In the genomic region with DNA sequence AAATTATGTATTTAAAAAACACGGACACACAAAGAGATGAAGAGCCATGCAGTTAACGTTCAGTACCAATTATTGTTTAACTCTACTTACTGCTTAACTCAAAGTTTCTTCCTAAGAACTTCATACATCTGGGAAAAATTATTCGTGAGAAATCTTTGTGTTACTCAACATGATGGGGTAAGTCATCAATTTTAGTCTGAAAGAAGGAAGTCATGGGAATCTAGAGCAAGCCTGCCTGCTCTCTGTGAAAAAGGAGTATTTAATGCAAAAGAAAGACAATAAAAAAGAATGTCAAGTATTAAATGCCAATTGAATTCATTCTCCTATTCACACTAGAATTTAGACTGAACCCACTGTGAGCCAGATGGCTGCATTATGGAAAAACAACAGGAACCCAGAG, we compare ENCODE assay signal across 16 cellular contexts. TPM values are rescaled to one million over a fixed set of nuclear protein-coding genes. Genes with fewer than 3 reads are reported as not detected.
A peak's percentile ranks its signal among the peaks of the same experiment; 100 is the strongest.
DNase-seq lines count a peak whose midpoint lies in the region; ATAC-seq and TF ChIP-seq lines count a peak whose summit lies in the region.
"Had no signal": no experiment of that assay in that cellular context is flagged by ENCODE, and none has a peak within 500 bp of the region (broad histone marks: within the 10 kb centered on the region; RNA-seq: fewer than 3 reads in every experiment).

No MANE protein-coding gene starts in this region.

- H3K4me1 ChIP-seq in A673 (ENCODE audit: insufficient read depth, low read length, poor library complexity, severe bottlenecking), result no peaks in the 10 kb centered on the region

- H3K4me1 Mint-ChIP-seq in T-cell, result peaks cover 67 to 82% (median 77%) of the 10 kb centered on the region in 3 donors

- H3K27ac Mint-ChIP-seq in T-cell, result peak overlapping the region; percentile 27 to 68

- peaks cover 34% of the 10 kb centered on the region for H3K36me3 ChIP-seq in A673 (ENCODE audit: insufficient read depth, low read length, poor library complexity, severe bottlenecking)

- peaks cover 25% of the 10 kb centered on the region for H3K9me3 ChIP-seq in A673 (ENCODE audit: low read depth, low read length, poor library complexity, severe bottlenecking)
- H3K9me3 ChIP-seq: thyroid gland had no signal

- DNase-seq in A673 (ENCODE audit: low spot score) (peak; percentile 58), GM03348 (ENCODE audit: low spot score) (peak; percentile 78), T-cell (no peak), fibroblast of pulmonary artery (ENCODE audit: low read depth) (peak; percentile 53), NCI-H1694 (lab: John Stamatoyannopoulos, UW) (no peak), coronary artery (ENCODE audit: low spot score) (no peak)
- DNase-seq: activated naive CD8-positive, alpha-beta T cell treated with anti-CD3 and anti-CD28 coated beads, Interleukin-2, amount 10 ng/mL, durations not matched to agents 7 days and 5 days; cerebellar nuclear complex; hypothalamus; mucosa of descending colon; NCI-H1092 treated with DMSO at 0.1 percent for 48 hours; SHP77; stimulated activated CD4-positive, alpha-beta T cell treated with anti-CD3 and anti-CD28 coated beads, Interleukin-4, amount 100 ng/mL, for 24 hours; thyroid gland had no signal

- peaks cover 3 to 14% (median 6%) of the 10 kb centered on the region in 3 donors for H3K9me3 Mint-ChIP-seq in T-cell

- intact Hi-C loops in A673 (cut with micrococcal nuclease; ENCODE audit: unreplicated experiment), result no loop called here

- H3K27ac ChIP-seq in A673 (ENCODE audit: low read depth, low read length, poor library complexity, severe bottlenecking) (no peak overlapping the region), coronary artery (no peak overlapping the region)
- H3K27ac ChIP-seq: thyroid gland had no signal

- H3K36me3 Mint-ChIP-seq in T-cell, result peaks cover 78% of the 10 kb centered on the region

- TF ChIP-seq CTCF in A673 (conservative IDR thresholded peaks at IDR 0.05; ENCODE audit: low read depth, low read length) (no peak), fibroblast of pulmonary artery (IDR thresholded peaks at IDR 0.05; ENCODE audit: low read length, missing control alignments) (no peak), coronary artery (IDR thresholded peaks at IDR 0.05) (no peak)

- H3K27me3 ChIP-seq in A673 (replicated peaks; ENCODE audit: insufficient read depth, low read depth, low read length, poor library complexity), result no peaks in the 10 kb centered on the region
- H3K27me3 ChIP-seq: thyroid gland had no signal

- BruUV-seq in A673 (replicated peaks; lab: Mats Ljungman, UMichigan), result no TSS peak

- ATAC-seq in T-cell (replicated peaks in 1 of 4), result no peak
- no peak for ATAC-seq in GM19035 (IDR thresholded peaks at IDR 0.05; ENCODE audit: unreplicated experiment)
- ATAC-seq in HG02588 (IDR thresholded peaks at IDR 0.05; ENCODE audit: unreplicated experiment), result no peak
- ATAC-seq: mucosa of descending colon had no signal

- H3K4me3 ChIP-seq in A673 (ENCODE audit: low read depth, low read length, poor library complexity, severe bottlenecking), result no peak overlapping the region
- H3K4me3 ChIP-seq in fibroblast of pulmonary artery (replicated peaks; ENCODE audit: low read depth, low read length), result no peak overlapping the region
- no peak overlapping the region for H3K4me3 ChIP-seq in coronary artery
- H3K4me3 ChIP-seq: mucosa of descending colon, thyroid gland had no signal

- CTCF ChIA-PET in A673 (lab: Charles Lee), result no interaction called here
- CTCF ChIA-PET in T-cell (lab: Charles Lee), result interaction anchor here in 1 of 2 donors (0.7 kb wide), 1 partner anchor 522 kb away, joined by 7 read pairs; no protein-coding TSS in a partner anchor

- POLR2A ChIA-PET in A673 (lab: Charles Lee; ENCODE audit: low non-redundant PET) (no interaction called here), T-cell (lab: Charles Lee) (interaction anchor here in 1 of 2 donors (0.7 kb wide), 2 partner anchors 55 to 1608 kb away, joined by 3 to 5 read pairs; no protein-coding TSS in a partner anchor)

- no peaks in the 10 kb centered on the region for H3K27me3 Mint-ChIP-seq in T-cell
- H3K27me3 Mint-ChIP-seq: activated naive CD8-positive, alpha-beta T cell treated with anti-CD3 and anti-CD28 coated beads, Interleukin-2, amount 10 ng/mL, durations not matched to agents 7 days and 5 days had no signal

- peak overlapping the region in 1 of 3 donors; percentile 31 for H3K4me3 Mint-ChIP-seq in T-cell
- H3K4me3 Mint-ChIP-seq: activated naive CD8-positive, alpha-beta T cell treated with anti-CD3 and anti-CD28 coated beads, Interleukin-2, amount 10 ng/mL, durations not matched to agents 7 days and 5 days had no signal

RNA-seq across cellular contexts. Expression of gene TMEM123, which starts 16.0 kb away (rescaled TPM):
- total RNA-seq in A673 (2021), result 210 and 214 TPM in 2 replicates
- total RNA-seq in T-cell, result 100 to 1,000 TPM; 361 to 469 (median 428) TPM

Comparison
In these comparisons a context has a peak if more than half of its experiments do, and no peak if none do; other contexts are left out.
1. DNase-seq: peak in A673 (single experiment), GM03348 (single experiment) and fibroblast of pulmonary artery (single experiment); none in T-cell (0 of 34), NCI-H1694 (single experiment) and coronary artery (single experiment).